Comparison of ENCODE assay signal across 13 cellular contexts in the genomic region with DNA sequence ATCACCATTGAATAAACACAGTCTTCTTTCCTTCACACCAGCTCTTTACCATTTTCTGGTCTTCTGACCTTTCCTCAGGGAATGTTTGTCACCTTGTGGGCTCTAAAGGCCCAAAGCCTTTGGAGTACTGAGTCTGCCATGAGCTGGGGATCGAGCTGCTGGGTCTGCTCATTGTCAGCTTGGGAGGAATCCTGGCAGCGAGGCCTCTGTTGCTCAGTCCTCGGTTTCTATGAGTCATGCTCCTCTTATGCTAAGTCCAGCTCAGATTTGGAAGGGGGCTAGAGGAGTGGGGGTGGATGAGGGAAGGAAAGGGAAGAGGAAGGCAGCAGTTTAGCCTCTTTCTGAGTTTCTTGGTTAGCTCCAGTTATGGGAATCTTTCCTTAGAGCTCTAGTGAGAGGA. TPM values are rescaled to one million over a fixed set of nuclear protein-coding genes. Genes with fewer than 3 reads are reported as not detected.
DNase-seq lines count a peak whose midpoint lies in the region; ATAC-seq lines count a peak whose summit lies in the region.
"Had no signal": no experiment of that assay in that cellular context is flagged by ENCODE, and none has a peak within 500 bp of the region (broad histone marks: within the 10 kb centered on the region; RNA-seq: fewer than 3 reads in every experiment).

No MANE protein-coding gene starts in this region.

- no peaks in the 10 kb centered on the region for H3K36me3 ChIP-seq in MG63
- no peaks in the 10 kb centered on the region for H3K36me3 ChIP-seq in mesodermal cell (ENCODE audit: control insufficient read depth, insufficient read depth, low read length)

- H3K27ac ChIP-seq in mesodermal cell (ENCODE audit: low read depth, low read length, severe bottlenecking), result peak overlapping the region; percentile 82

- no peak for ATAC-seq in GM19395 (IDR thresholded peaks at IDR 0.05; ENCODE audit: unreplicated experiment)
- ATAC-seq: stimulated activated naive B cell treated with anti-CD40 and anti-IgM and Interleukin-4, amounts not matched to agents 10 μg/mL and 1 μg/mL and 100 μg/mL, for 72 hours had no signal

- no peaks in the 10 kb centered on the region for H3K9me3 ChIP-seq in MG63
- H3K9me3 ChIP-seq in mesodermal cell (ENCODE audit: control insufficient read depth, low read length), result no peaks in the 10 kb centered on the region

- DNase-seq in A172 (ENCODE audit: low spot score) (peak; percentile 25), MG63 (peak; percentile 73), fibroblast of gingiva (ENCODE audit: low read depth) (peak; percentile 13), SW480 (ENCODE audit: low spot score) (no peak), NCI-H82 treated with DMSO at 0.1 percent for 48 hours (lab: John Stamatoyannopoulos, UW; ENCODE audit: unreplicated experiment) (no peak)
- no peak for DNase-seq in stimulated activated CD4-positive, alpha-beta T cell treated with anti-CD3 and anti-CD28 coated beads, Interleukin-1b, Interleukin-23, amount 100 ng/mL, for 48 hours
- DNase-seq: activated CD8-positive, alpha-beta memory T cell treated with anti-CD3 and anti-CD28 coated beads, Interleukin-2, amount 50 U/mL, for 48 hours; DND-41; H9; stimulated activated CD4-positive, alpha-beta T cell treated with anti-CD3 and anti-CD28 coated beads, Interleukin-12 subunit alpha, Interleukin-12 subunit beta, amount 100 ng/mL, for 4 hours; stimulated activated naive B cell treated with anti-CD40 and anti-IgM and Interleukin-4, amounts not matched to agents 10 μg/mL and 1 μg/mL and 100 μg/mL, for 72 hours had no signal

- H3K4me3 ChIP-seq in MG63 (no peak overlapping the region), mesodermal cell (ENCODE audit: extremely low read depth, insufficient read depth, low read length, poor library complexity, severe bottlenecking) (no peak overlapping the region)

- no peaks in the 10 kb centered on the region for H3K27me3 ChIP-seq in MG63

- WGBS in mesodermal cell (ENCODE audit: insufficient coverage in 2 of 2), 2 experiments, result 8% methylated on average over 2 of the region's 3 CpGs; no CpG with 5 or more reads in 1 of the 2 experiments

- H3K4me1 ChIP-seq in mesodermal cell (ENCODE audit: control insufficient read depth, insufficient read depth, low read length, poor library complexity, severe bottlenecking), result peaks cover 49% of the 10 kb centered on the region

RNA-seq across cellular contexts. Expression of gene NHSL2, which starts 31.1 kb away (rescaled TPM):
- not detected in 2 replicates for total RNA-seq in A172 (2014; rRNA removed; shearing (Covaris generic))
- not detected in 2 replicates for total RNA-seq in MG63 (2014; rRNA removed; shearing (Covaris generic); ENCODE audit: low replicate concordance)
- polyA plus RNA-seq in mesodermal cell (2013, experiment 1 of 2), result 13.7 TPM
- polyA plus RNA-seq in mesodermal cell (2013, experiment 2 of 2), result 10.5 TPM

Comparison
In these comparisons a context has a peak if more than half of its experiments do, and no peak if none do; other contexts are left out.
1. DNase-seq: peak in A172 (single experiment), MG63 (single experiment) and fibroblast of gingiva (single experiment); none in SW480 (single experiment), NCI-H82 treated with DMSO at 0.1 percent for 48 hours (single experiment) and stimulated activated CD4-positive, alpha-beta T cell treated with anti-CD3 and anti-CD28 coated beads, Interleukin-1b, Interleukin-23, amount 100 ng/mL, for 48 hours (single experiment).